8 cellular contexts compared by ENCODE assay signal in the genomic region with DNA sequence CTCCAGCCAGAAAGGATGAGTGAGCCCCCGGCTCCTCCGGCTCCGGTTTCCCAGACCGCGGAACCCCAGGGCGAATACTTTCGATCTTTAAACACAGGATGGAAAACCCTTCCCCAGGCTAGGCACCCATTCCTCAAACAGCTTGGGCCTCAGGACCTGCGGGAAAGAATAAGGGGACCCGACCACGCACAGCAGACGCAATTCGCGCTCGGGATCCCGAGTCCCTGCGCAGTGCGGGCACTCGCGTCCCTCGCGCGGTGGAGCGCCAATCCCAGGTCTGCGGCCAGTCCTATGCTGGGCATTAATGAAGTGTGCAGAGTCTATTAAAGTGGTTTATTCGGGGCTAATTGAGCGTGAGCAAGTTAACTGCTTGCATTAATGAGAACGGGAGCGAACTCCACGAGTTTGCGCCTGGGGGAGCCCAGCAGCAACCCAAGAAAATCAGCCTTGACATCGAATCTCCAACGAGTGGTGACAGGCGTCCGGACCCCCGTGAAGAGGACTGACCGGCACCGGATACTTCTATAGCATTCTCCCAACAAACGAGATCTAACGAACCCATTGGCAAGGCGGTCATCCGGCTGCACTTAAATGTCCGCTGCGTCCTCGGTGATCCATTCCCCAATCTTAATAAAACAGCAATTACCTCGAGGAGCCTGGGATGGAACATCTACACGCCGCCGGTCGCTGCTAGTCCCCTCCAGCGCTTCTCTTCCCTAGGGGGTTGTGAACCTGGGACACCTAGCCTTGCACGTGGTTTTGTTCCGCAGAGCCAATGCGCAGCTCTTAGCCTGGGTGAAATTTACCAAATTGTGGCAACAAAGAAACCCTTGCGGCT. TPM values are rescaled to one million over a fixed set of nuclear protein-coding genes. Genes with fewer than 3 reads are reported as not detected.
DNase-seq lines count a peak whose midpoint lies in the region; ATAC-seq and TF ChIP-seq lines count a peak whose summit lies in the region.

No MANE protein-coding gene starts in this region.

- POLR2A ChIA-PET in MCF 10A (lab: Yijun Ruan, JAX): no interaction called here

- peaks cover 0 to 14% of the 10 kb centered on the region in 2 donors for H3K4me1 ChIP-seq in lung (ENCODE audit: control insufficient read depth in 2 of 2, insufficient read depth in 2 of 2, low read length in 2 of 2)
- H3K4me1 ChIP-seq in tibial artery: peaks cover 0 to 52% (median 34%) of the 10 kb centered on the region in 4 donors

- H3K4me3 Mint-ChIP-seq in activated naive CD4-positive, alpha-beta T cell treated with anti-CD3 and anti-CD28 coated beads, Interleukin-2, amount 10 ng/mL, durations not matched to agents 7 days and 5 days: peak overlapping the region; percentile 26
- peak overlapping the region; percentile 75 for H3K4me3 Mint-ChIP-seq in MCF 10A (ENCODE audit: unreplicated experiment)

- H3K27me3 ChIP-seq in lung (ENCODE audit: control insufficient read depth, insufficient read depth) (peaks cover 3% of the 10 kb centered on the region), tibial artery (no peaks in the 10 kb centered on the region)

- no peaks in the 10 kb centered on the region for H3K9me3 Mint-ChIP-seq in activated naive CD4-positive, alpha-beta T cell treated with anti-CD3 and anti-CD28 coated beads, Interleukin-2, amount 10 ng/mL, durations not matched to agents 7 days and 5 days
- no peaks in the 10 kb centered on the region for H3K9me3 Mint-ChIP-seq in MCF 10A (ENCODE audit: unreplicated experiment)

- BruUV-seq in MCF 10A (replicated peaks; lab: Mats Ljungman, UMichigan): no TSS peak

- H3K4me1 Mint-ChIP-seq in activated naive CD4-positive, alpha-beta T cell treated with anti-CD3 and anti-CD28 coated beads, Interleukin-2, amount 10 ng/mL, durations not matched to agents 7 days and 5 days: peaks cover 35% of the 10 kb centered on the region
- H3K4me1 Mint-ChIP-seq in MCF 10A (ENCODE audit: insufficient read depth, unreplicated experiment): peaks cover under 1% of the 10 kb centered on the region

- CTCF ChIA-PET in activated naive CD4-positive, alpha-beta T cell treated with anti-CD3 and anti-CD28 coated beads, Interleukin-2, amount 10 ng/mL, durations not matched to agents 7 days and 5 days (lab: Charles Lee): interaction anchor here (0.6 to 2.6 kb wide), 2 partner anchors 8 to 384 kb away, joined by 4 to 17 read pairs; no protein-coding TSS in a partner anchor
- CTCF ChIA-PET in MCF 10A (lab: Yijun Ruan, JAX): interaction anchor here (0.6 to 1.4 kb wide), 4 partner anchors 185 to 969 kb away, joined by 3 to 4 read pairs (median 4); no protein-coding TSS in a partner anchor

- peak overlapping the region; percentile 76 for H3K27ac Mint-ChIP-seq in activated naive CD4-positive, alpha-beta T cell treated with anti-CD3 and anti-CD28 coated beads, Interleukin-2, amount 10 ng/mL, durations not matched to agents 7 days and 5 days
- no peak overlapping the region for H3K27ac Mint-ChIP-seq in MCF 10A (ENCODE audit: low read depth, unreplicated experiment)

- intact Hi-C loops in MCF 10A (cut with micrococcal nuclease): no loop called here
- intact Hi-C loops in tibial artery (cut with DNase I; ENCODE audit: low total_unique reads): loop anchor here (10.0 kb wide), 1 partner anchor 378 kb away; no protein-coding TSS in a partner anchor

- peak overlapping the region; percentile 44 for H3K4me3 ChIP-seq in lung
- H3K4me3 ChIP-seq in tibial artery: peak overlapping the region; percentile 82 to 95

- H3K36me3 ChIP-seq in lung (ENCODE audit: control insufficient read depth in 2 of 2, insufficient read depth in 2 of 2, low read length in 2 of 2): no peaks in the 10 kb centered on the region
- H3K36me3 ChIP-seq in tibial artery: peaks cover 0 to 17% (median 15%) of the 10 kb centered on the region in 3 donors

- H3K27ac ChIP-seq in lung (ENCODE audit: low read depth in 1 of 2, low read length in 1 of 2) (peak overlapping the region in 1 of 2 donors; percentile 10), tibial artery (peak overlapping the region; percentile 93 to 96)

- H3K9me3 ChIP-seq in lung (ENCODE audit: control insufficient read depth in 2 of 2, insufficient read depth in 1 of 2, low read length in 1 of 2) (peaks cover 0 to 5% of the 10 kb centered on the region in 2 donors), tibial artery (no peaks in the 10 kb centered on the region)

- H3K36me3 Mint-ChIP-seq in activated naive CD4-positive, alpha-beta T cell treated with anti-CD3 and anti-CD28 coated beads, Interleukin-2, amount 10 ng/mL, durations not matched to agents 7 days and 5 days: peaks cover 3% of the 10 kb centered on the region
- no peaks in the 10 kb centered on the region for H3K36me3 Mint-ChIP-seq in MCF 10A (ENCODE audit: insufficient read depth, unreplicated experiment)

- WGBS in lung, 2 donors: 7 to 12% methylated on average over 54 of the region's 54 CpGs

- no peak for ATAC-seq in lung (ENCODE audit: insufficient read depth, low FRiP score)
- ATAC-seq in GM18519 (IDR thresholded peaks at IDR 0.05; ENCODE audit: low FRiP score, unreplicated experiment): no peak

- TF ChIP-seq CTCF in MCF 10A (IDR thresholded peaks at IDR 0.05; ENCODE audit: unreplicated experiment) (no peak), lung (IDR thresholded peaks at IDR 0.05; ENCODE audit: control extremely low read depth, extremely low read depth) (no peak), tibial artery (IDR thresholded peaks at IDR 0.05) (no peak)

- H3K27me3 Mint-ChIP-seq in activated naive CD4-positive, alpha-beta T cell treated with anti-CD3 and anti-CD28 coated beads, Interleukin-2, amount 10 ng/mL, durations not matched to agents 7 days and 5 days: peaks cover 100% of the 10 kb centered on the region
- H3K27me3 Mint-ChIP-seq in MCF 10A (ENCODE audit: insufficient read depth, unreplicated experiment): no peaks in the 10 kb centered on the region

- no peak for DNase-seq in activated naive CD4-positive, alpha-beta T cell treated with anti-CD3 and anti-CD28 coated beads, Interleukin-2, amount 10 ng/mL, durations not matched to agents 7 days and 5 days
- DNase-seq in activated naive CD4-positive, alpha-beta T cell (lab: John Stamatoyannopoulos, UW): no peak
- DNase-seq in MCF 10A (ENCODE audit: unreplicated experiment) (no peak), lung (ENCODE audit: low spot score) (no peak), tibial artery (no peak), NCI-H2107 treated with DMSO at 0.1 percent for 48 hours (lab: John Stamatoyannopoulos, UW; ENCODE audit: unreplicated experiment) (no peak), superior temporal gyrus (ENCODE audit: extremely low spot score) (no peak)

RNA-seq across cellular contexts. Expression of a gene that starts 1.7 kb away (rescaled TPM):
- total RNA-seq in MCF 10A (2022) (0.61 and 1.3 TPM in 2 replicates), lung (10 to 100 TPM; 21.3 to 36.2 TPM)
- polyA plus RNA-seq in lung: 10 to 100 TPM in 1 of 2 donors, 1 to 10 TPM in 1; 8.6 to 23.3 TPM
